ENCODE assay signal across 1 cellular context in genomic region chr3:75938921-75939320, GRCh38.
TF ChIP-seq lines count a peak whose summit lies in the region.

No MANE protein-coding gene starts in this region.

TF ChIP-seq in IMR-90, 13 proteins besides CTCF, POLR2A, EP300 and RAD21 (continued from another document):
- TF ChIP-seq ELK1 (IDR thresholded peaks at IDR 0.05; ENCODE audit: borderline replicate concordance, low read depth, low read length) (no peak), RFX5 (IDR thresholded peaks at IDR 0.05; ENCODE audit: low read depth, low read length) (no peak), RCOR1 (IDR thresholded peaks at IDR 0.05; ENCODE audit: insufficient replicate concordance, low read length) (no peak)
TF ChIP-seq in IMR-90: peak in this region for 0.
